Comparison of ENCODE assay signal across 8 cellular contexts in genomic region chr14:68695326-68695768, GRCh38.
DNase-seq lines count a peak whose midpoint lies in the region; ATAC-seq and TF ChIP-seq lines count a peak whose summit lies in the region.

No MANE protein-coding gene starts in this region.

- H3K27me3 ChIP-seq in left lung = no peaks in the 10 kb centered on the region

- peaks cover 0 to 31% of the 10 kb centered on the region in 2 donors for H3K4me1 ChIP-seq in left lung

- DNase-seq in COLO829 (ENCODE audit: low spot score) (peak; percentile 95), left lung (peak in 1 of 2 donors; percentile 51), NCI-H69 (lab: John Stamatoyannopoulos, UW) (no peak), NCI-H187 treated with DMSO at 0.1 percent for 48 hours (lab: John Stamatoyannopoulos, UW) (no peak), NCI-H82 treated with DMSO at 0.1 percent for 48 hours (lab: John Stamatoyannopoulos, UW; ENCODE audit: unreplicated experiment) (no peak)
- peak; percentile 12 for DNase-seq in activated T-helper 9 cell treated with anti-CD3 and anti-CD28 coated beads, Interleukin-2, amount 50 U/mL, for 16 hours (ENCODE audit: low read depth)

- H3K27ac ChIP-seq in left lung = peak overlapping the region; percentile 15 to 62

- intact Hi-C loops in left lung (cut with DNase I) = no loop called here

- ATAC-seq in GM19397 (IDR thresholded peaks at IDR 0.05; ENCODE audit: unreplicated experiment) = peak; percentile 75
- ATAC-seq in HG03354 (IDR thresholded peaks at IDR 0.05; ENCODE audit: poor library complexity, severe bottlenecking, unreplicated experiment) = peak; percentile 91
- ATAC-seq in left lung = peak; percentile 74

- no peak overlapping the region for H3K4me3 ChIP-seq in left lung

- H3K36me3 ChIP-seq in left lung = no peaks in the 10 kb centered on the region

- TF ChIP-seq CTCF in left lung (IDR thresholded peaks at IDR 0.05) = no peak

- H3K9me3 ChIP-seq in left lung = no peaks in the 10 kb centered on the region

Comparison
In these comparisons a context has a peak if more than half of its experiments do, and no peak if none do; other contexts are left out.
1. DNase-seq: peak in COLO829 (single experiment) and activated T-helper 9 cell treated with anti-CD3 and anti-CD28 coated beads, Interleukin-2, amount 50 U/mL, for 16 hours (single experiment); none in NCI-H69 (single experiment), NCI-H187 treated with DMSO at 0.1 percent for 48 hours (single experiment) and NCI-H82 treated with DMSO at 0.1 percent for 48 hours (single experiment).
2. Peak in every context shown above with its lines, with median percentiles within 50 percentile points of each other: ATAC-seq.